ENCODE assay signal across 8 cellular contexts in the genomic region with DNA sequence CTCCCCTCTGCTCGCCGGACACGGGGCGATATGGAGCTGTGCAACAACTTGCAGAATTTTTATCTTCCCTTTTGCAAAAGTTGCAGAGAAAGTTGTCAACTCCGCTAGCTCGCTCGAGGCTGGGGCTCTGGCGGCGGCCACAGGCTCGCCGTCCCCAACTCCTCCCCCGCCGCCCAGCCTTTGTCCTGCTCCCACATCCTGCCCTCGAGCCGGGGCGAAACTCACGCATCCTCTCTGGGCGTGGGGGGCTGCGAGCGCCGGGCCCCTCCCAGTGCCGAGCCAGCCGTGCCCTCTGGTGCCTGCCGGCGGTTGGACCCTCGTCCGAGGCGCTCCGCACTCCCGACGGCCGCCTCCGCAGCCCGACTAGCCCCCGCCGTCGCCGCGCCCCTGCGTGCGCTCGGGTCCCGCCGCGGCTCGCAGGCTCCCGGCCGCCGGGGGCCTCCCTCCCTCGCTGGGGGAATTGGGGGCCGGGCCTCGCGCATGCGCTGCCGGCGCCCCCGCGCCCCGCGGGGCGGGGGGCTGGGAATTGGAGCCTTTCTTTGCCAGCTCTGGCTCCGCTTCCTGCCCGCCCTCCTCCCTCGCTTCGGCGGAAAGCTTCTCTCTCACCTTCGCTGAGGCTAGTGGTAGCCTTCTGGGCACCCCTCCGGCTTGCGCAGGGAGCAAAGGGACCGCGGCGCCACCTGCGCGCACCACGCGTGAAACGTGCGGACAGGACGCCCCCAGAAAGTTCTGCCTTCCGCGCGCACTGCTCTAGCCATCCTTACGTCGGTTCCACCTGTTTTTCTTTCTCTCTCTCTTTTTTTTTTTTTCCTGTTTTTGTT. TPM values are rescaled to one million over a fixed set of nuclear protein-coding genes. Genes with fewer than 3 reads are reported as not detected.
DNase-seq lines count a peak whose midpoint lies in the region; ATAC-seq, FAIRE-seq and TF ChIP-seq lines count a peak whose summit lies in the region.

A gene with protein sequence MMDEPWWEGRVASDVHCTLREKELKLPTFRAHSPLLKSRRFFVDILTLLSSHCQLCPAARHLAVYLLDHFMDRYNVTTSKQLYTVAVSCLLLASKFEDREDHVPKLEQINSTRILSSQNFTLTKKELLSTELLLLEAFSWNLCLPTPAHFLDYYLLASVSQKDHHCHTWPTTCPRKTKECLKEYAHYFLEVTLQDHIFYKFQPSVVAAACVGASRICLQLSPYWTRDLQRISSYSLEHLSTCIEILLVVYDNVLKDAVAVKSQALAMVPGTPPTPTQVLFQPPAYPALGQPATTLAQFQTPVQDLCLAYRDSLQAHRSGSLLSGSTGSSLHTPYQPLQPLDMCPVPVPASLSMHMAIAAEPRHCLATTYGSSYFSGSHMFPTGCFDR (minus strand): TSS at position 426 of the 821 bp plus-strand sequence. CDS start 641 bp downstream, outside the sequence.

- peak within 1 kb of the TSS; percentile 26 for H3K27ac Mint-ChIP-seq in dendritic cell treated with granulocyte-macrophage colony-stimulating factor and Interleukin-4, amounts not matched to agents 40 ng/mL and 50 ng/mL, for 4 days
- peak within 1 kb of the TSS in 1 of 2 donors; percentile 57 for H3K27ac Mint-ChIP-seq in stimulated activated naive CD8-positive, alpha-beta T cell treated with anti-CD3 and anti-CD28 coated beads, Interleukin-15, amount 100 ng/mL, for 72 hours

- H3K4me1 ChIP-seq in left lung, result peaks cover 0 to 29% of the 10 kb centered on the region in 2 donors

- peak within 1 kb of the TSS; percentile 67 to 71 for H3K4me3 ChIP-seq in left lung

- no peak for TF ChIP-seq CTCF in left lung (IDR thresholded peaks at IDR 0.05)

- DNase-seq in AG08396 (ENCODE audit: low spot score), result peak; percentile 82
- peak; percentile 95 for DNase-seq in HTR-8/SVneo (ENCODE audit: insufficient read length, low spot score)
- peak; percentile 59 for DNase-seq in RPMI7951 (ENCODE audit: low read depth)
- peak; percentile 68 to 90 for DNase-seq in left lung
- DNase-seq in stimulated activated naive CD8-positive, alpha-beta T cell treated with anti-CD3 and anti-CD28 coated beads, Interleukin-15, amount 100 ng/mL, for 72 hours, result peak; percentile 11 to 13
- DNase-seq in MV-4-11 (lab: John Stamatoyannopoulos, UW), result no peak

- H3K4me3 Mint-ChIP-seq in dendritic cell treated with granulocyte-macrophage colony-stimulating factor and Interleukin-4, amounts not matched to agents 40 ng/mL and 50 ng/mL, for 4 days, result peak within 1 kb of the TSS; percentile 71
- peak within 1 kb of the TSS; percentile 79 to 86 for H3K4me3 Mint-ChIP-seq in stimulated activated naive CD8-positive, alpha-beta T cell treated with anti-CD3 and anti-CD28 coated beads, Interleukin-15, amount 100 ng/mL, for 72 hours

- intact Hi-C loops in dendritic cell treated with granulocyte-macrophage colony-stimulating factor and Interleukin-4, amounts not matched to agents 40 ng/mL and 50 ng/mL, for 4 days (cut with micrococcal nuclease), result no loop called here
- intact Hi-C loops in left lung (cut with DNase I), result no loop called here

- peaks cover 72% of the 10 kb centered on the region for H3K27me3 Mint-ChIP-seq in dendritic cell treated with granulocyte-macrophage colony-stimulating factor and Interleukin-4, amounts not matched to agents 40 ng/mL and 50 ng/mL, for 4 days
- peaks cover 98% of the 10 kb centered on the region for H3K27me3 Mint-ChIP-seq in stimulated activated naive CD8-positive, alpha-beta T cell treated with anti-CD3 and anti-CD28 coated beads, Interleukin-15, amount 100 ng/mL, for 72 hours

- peaks cover 30% of the 10 kb centered on the region for H3K4me1 Mint-ChIP-seq in dendritic cell treated with granulocyte-macrophage colony-stimulating factor and Interleukin-4, amounts not matched to agents 40 ng/mL and 50 ng/mL, for 4 days (ENCODE audit: low read depth)
- H3K4me1 Mint-ChIP-seq in stimulated activated naive CD8-positive, alpha-beta T cell treated with anti-CD3 and anti-CD28 coated beads, Interleukin-15, amount 100 ng/mL, for 72 hours, result peaks cover 15% of the 10 kb centered on the region

- ATAC-seq in GM18505 (IDR thresholded peaks at IDR 0.05; ENCODE audit: unreplicated experiment) (peak; percentile 57), left lung (peak; percentile 81)
- peak; percentile 64 for ATAC-seq in stimulated activated naive CD8-positive, alpha-beta T cell treated with anti-CD3 and anti-CD28 coated beads, Interleukin-15, amount 100 ng/mL, for 72 hours

- H3K36me3 Mint-ChIP-seq in dendritic cell treated with granulocyte-macrophage colony-stimulating factor and Interleukin-4, amounts not matched to agents 40 ng/mL and 50 ng/mL, for 4 days (ENCODE audit: low read depth), result no peaks in the 10 kb centered on the region

- H3K9me3 ChIP-seq in left lung, result no peaks in the 10 kb centered on the region

- peak; percentile 77 for FAIRE-seq in HTR-8/SVneo (lab: Jason Lieb, UNC)

- peaks cover 0 to 52% of the 10 kb centered on the region in 2 donors for H3K27me3 ChIP-seq in left lung

- H3K36me3 ChIP-seq in left lung, result peaks cover 0 to 7% of the 10 kb centered on the region in 2 donors

- no peak for TF ChIP-seq POLR2A in GM18505 (IDR thresholded peaks at IDR 0.05; ENCODE audit: borderline replicate concordance, extremely low read depth, insufficient read depth, insufficient read length)

- no peaks in the 10 kb centered on the region for H3K9me3 Mint-ChIP-seq in dendritic cell treated with granulocyte-macrophage colony-stimulating factor and Interleukin-4, amounts not matched to agents 40 ng/mL and 50 ng/mL, for 4 days
- H3K9me3 Mint-ChIP-seq in stimulated activated naive CD8-positive, alpha-beta T cell treated with anti-CD3 and anti-CD28 coated beads, Interleukin-15, amount 100 ng/mL, for 72 hours, result no peaks in the 10 kb centered on the region

- H3K27ac ChIP-seq in left lung, result peak within 1 kb of the TSS; percentile 76 to 83

RNA-seq across cellular contexts. Expression of the gene that starts here (rescaled TPM):
- total RNA-seq in RPMI7951 (2014; rRNA removed; shearing (Covaris generic)), result 2.3 and 3.0 TPM in 2 replicates
- total RNA-seq in left lung, result 10 to 100 TPM; 16.0 to 19.6 TPM
